Comparison of ENCODE assay signal across 20 cellular contexts in genomic region chr13:38783992-38784875, GRCh38.
DNase-seq lines count a peak whose midpoint lies in the region; ATAC-seq and TF ChIP-seq lines count a peak whose summit lies in the region.
"Had no signal": no experiment of that assay in that cellular context is flagged by ENCODE, and none has a peak within 500 bp of the region (broad histone marks: within the 10 kb centered on the region; RNA-seq: fewer than 3 reads in every experiment).

No MANE protein-coding gene starts in this region.

- DNase-seq in DMS53 treated with DMSO at 0.1 percent for 48 hours (lab: John Stamatoyannopoulos, UW; ENCODE audit: unreplicated experiment): peak; percentile 72
- no peak for DNase-seq in WTC11 (ENCODE audit: low spot score)
- no peak for DNase-seq in left lung
- peak; percentile 30 for DNase-seq in retinal pigment epithelial cell (ENCODE audit: low read depth)
- no peak for DNase-seq in stimulated activated CD4-positive, alpha-beta T cell treated with anti-CD3 and anti-CD28 coated beads, Interleukin-4, amount 100 ng/mL, for 4 hours
- DNase-seq in Kasumi-1 (lab: John Stamatoyannopoulos, UW): no peak
- DNase-seq: activated CD4-positive, alpha-beta T cell treated with anti-CD3 and anti-CD28 coated beads, Interleukin-2, amount 50 U/mL, for 4 hours; amniotic stem cell; caudate nucleus; foreskin keratinocyte; GF-D8; islet precursor cell; NCI-H1694 treated with DMSO at 0.1 percent for 48 hours; stimulated activated CD4-positive, alpha-beta T cell treated with anti-CD3 and anti-CD28 coated beads, Interleukin-15, amount 100 ng/mL, for 24 hours; WERI-Rb-1 had no signal

- H3K4me3 Mint-ChIP-seq in WTC11: no peak overlapping the region
- H3K4me3 Mint-ChIP-seq: GM23338 had no signal

- peak overlapping the region in 1 of 2 donors; percentile 10 for H3K4me3 ChIP-seq in left lung
- no peak overlapping the region for H3K4me3 ChIP-seq in retinal pigment epithelial cell (ENCODE audit: low read length)
- H3K4me3 ChIP-seq: GM23338, right atrium auricular region, SK-N-MC had no signal

- ATAC-seq in WTC11: no peak
- peak; percentile 68 for ATAC-seq in left lung
- no peak for ATAC-seq in GM21423 (IDR thresholded peaks at IDR 0.05; ENCODE audit: unreplicated experiment)
- ATAC-seq: foreskin keratinocyte, GM23338 had no signal

- no peaks in the 10 kb centered on the region for H3K36me3 ChIP-seq in left lung
- H3K36me3 ChIP-seq: right atrium auricular region, WERI-Rb-1 had no signal

- POLR2A ChIA-PET in WTC11 (lab: Charles Lee): no interaction called here

- no peaks in the 10 kb centered on the region for H3K4me1 ChIP-seq in left lung
- H3K4me1 ChIP-seq: foreskin keratinocyte, right atrium auricular region had no signal

- H3K27ac ChIP-seq in left lung: peak overlapping the region in 1 of 2 donors; percentile 49
- H3K27ac ChIP-seq: epithelial cell of prostate, foreskin keratinocyte, right atrium auricular region, SK-N-MC, WERI-Rb-1 had no signal

- H3K36me3 Mint-ChIP-seq in WTC11: peaks cover 3% of the 10 kb centered on the region

- H3K4me1 Mint-ChIP-seq in WTC11: peaks cover 10% of the 10 kb centered on the region

- TF ChIP-seq CTCF in WTC11 (IDR thresholded peaks at IDR 0.05) (no peak), left lung (IDR thresholded peaks at IDR 0.05) (no peak), retinal pigment epithelial cell (conservative IDR thresholded peaks at IDR 0.05; ENCODE audit: low read depth, low read length) (no peak)

- H3K27me3 ChIP-seq in left lung: no peaks in the 10 kb centered on the region
- H3K27me3 ChIP-seq: foreskin keratinocyte, right atrium auricular region had no signal

- intact Hi-C loops in left lung (cut with DNase I): no loop called here

- H3K27me3 Mint-ChIP-seq in WTC11 (ENCODE audit: low read depth): no peaks in the 10 kb centered on the region

- peak overlapping the region; percentile 63 for H3K27ac Mint-ChIP-seq in WTC11
- H3K27ac Mint-ChIP-seq: GM23338 had no signal

- CTCF ChIA-PET in WTC11 (lab: Charles Lee): interaction anchor here (0.6 kb wide), 1 partner anchor 40 kb away, joined by 3 read pairs; no protein-coding TSS in a partner anchor

- no peaks in the 10 kb centered on the region for H3K9me3 ChIP-seq in left lung
- H3K9me3 ChIP-seq: right atrium auricular region had no signal

- H3K9me3 Mint-ChIP-seq in WTC11: no peaks in the 10 kb centered on the region
- H3K9me3 Mint-ChIP-seq: GM23338 had no signal

TF ChIP-seq in WTC11, 78 proteins besides CTCF, POLR2A, EP300 and RAD21:
- TF ChIP-seq NFYB (CRISPR knock-in tag; conservative IDR thresholded peaks at IDR 0.05; ENCODE audit: low read depth) (no peak), SP1 (CRISPR knock-in tag; conservative IDR thresholded peaks at IDR 0.05) (no peak), MYBL2 (CRISPR knock-in tag; IDR thresholded peaks at IDR 0.05) (no peak), MXD4 (CRISPR knock-in tag; IDR thresholded peaks at IDR 0.05; ENCODE audit: borderline replicate concordance) (no peak), TEAD4 (CRISPR knock-in tag; IDR thresholded peaks at IDR 0.05) (no peak), JAZF1 (CRISPR knock-in tag; IDR thresholded peaks at IDR 0.05) (no peak), IRF2 (CRISPR knock-in tag; IDR thresholded peaks at IDR 0.05; ENCODE audit: borderline replicate concordance, low read depth) (no peak), RELA (CRISPR knock-in tag; IDR thresholded peaks at IDR 0.05; ENCODE audit: borderline replicate concordance) (no peak), ZNF219 (CRISPR knock-in tag; IDR thresholded peaks at IDR 0.05; ENCODE audit: borderline replicate concordance) (no peak), FOXP1 (CRISPR knock-in tag; IDR thresholded peaks at IDR 0.05; ENCODE audit: borderline replicate concordance) (no peak), NR2C2 (CRISPR knock-in tag; IDR thresholded peaks at IDR 0.05) (no peak), HMGXB4 (CRISPR knock-in tag; IDR thresholded peaks at IDR 0.05) (no peak), ZNF532 (CRISPR knock-in tag; IDR thresholded peaks at IDR 0.05; ENCODE audit: borderline replicate concordance) (no peak)

Comparison
In these comparisons a context has a peak if more than half of its experiments do, and no peak if none do; other contexts are left out.
1. DNase-seq: peak in DMS53 treated with DMSO at 0.1 percent for 48 hours (single experiment) and retinal pigment epithelial cell (single experiment); none in WTC11 (single experiment), left lung (0 of 2), stimulated activated CD4-positive, alpha-beta T cell treated with anti-CD3 and anti-CD28 coated beads, Interleukin-4, amount 100 ng/mL, for 4 hours (0 of 2) and Kasumi-1 (0 of 2).